Comparison of ENCODE assay signal across 8 cellular contexts in genomic region chr1:244730153-244730933, GRCh38.
DNase-seq lines count a peak whose midpoint lies in the region; ATAC-seq, FAIRE-seq and TF ChIP-seq lines count a peak whose summit lies in the region.

No MANE protein-coding gene starts in this region.

- H3K27me3 Mint-ChIP-seq in activated CD8-positive, alpha-beta T cell treated with anti-CD3 and anti-CD28 coated beads, Interleukin-2, amount 10 ng/mL, durations not matched to agents 7 days and 5 days (ENCODE audit: low read depth): peaks cover 4% of the 10 kb centered on the region

- H3K27ac ChIP-seq in mucosa of rectum (ENCODE audit: low read depth in 2 of 2, low read length in 2 of 2): no peak overlapping the region
- no peak overlapping the region for H3K27ac ChIP-seq in thymus (ENCODE audit: low read depth)

- peak overlapping the region; percentile 62 to 83 for H3K4me3 ChIP-seq in mucosa of rectum (ENCODE audit: low read length in 2 of 2)
- peak overlapping the region; percentile 61 for H3K4me3 ChIP-seq in thymus (ENCODE audit: low read length)

- under 1% methylated on average over 94 of the region's 94 CpGs for WGBS in thymus

- H3K9ac ChIP-seq in mucosa of rectum (ENCODE audit: low read depth in 1 of 2, low read length in 2 of 2): peak overlapping the region; percentile 37 to 47

- peaks cover 0 to 3% of the 10 kb centered on the region in 2 donors for H3K4me1 ChIP-seq in mucosa of rectum (ENCODE audit: control insufficient read depth in 2 of 2, insufficient read depth in 2 of 2, low read length in 2 of 2)
- peaks cover 8% of the 10 kb centered on the region for H3K4me1 ChIP-seq in thymus (ENCODE audit: control insufficient read depth, insufficient read depth, low read length)

- peak; percentile 81 for ATAC-seq in activated CD8-positive, alpha-beta T cell treated with anti-CD3 and anti-CD28 coated beads, Interleukin-2, amount 10 ng/mL, durations not matched to agents 7 days and 5 days

- peak overlapping the region; percentile 84 for H3K4me3 Mint-ChIP-seq in activated CD8-positive, alpha-beta T cell treated with anti-CD3 and anti-CD28 coated beads, Interleukin-2, amount 10 ng/mL, durations not matched to agents 7 days and 5 days

- H3K4me1 Mint-ChIP-seq in activated CD8-positive, alpha-beta T cell treated with anti-CD3 and anti-CD28 coated beads, Interleukin-2, amount 10 ng/mL, durations not matched to agents 7 days and 5 days (ENCODE audit: low read depth): peaks cover 29% of the 10 kb centered on the region

- POLR2A ChIA-PET in activated CD8-positive, alpha-beta T cell treated with anti-CD3 and anti-CD28 coated beads, Interleukin-2, amount 10 ng/mL, durations not matched to agents 7 days and 5 days (lab: Charles Lee): no interaction called here

- no peak for FAIRE-seq in H54 (lab: Jason Lieb, UNC)

- H3K36me3 ChIP-seq in mucosa of rectum (ENCODE audit: control insufficient read depth in 2 of 2, insufficient read depth in 2 of 2, low read length in 2 of 2): no peaks in the 10 kb centered on the region
- H3K36me3 ChIP-seq in thymus (ENCODE audit: control insufficient read depth, insufficient read depth): no peaks in the 10 kb centered on the region

- TF ChIP-seq POLR2A in H54 (IDR thresholded peaks at IDR 0.05; ENCODE audit: low read depth, low read length): no peak

- no peaks in the 10 kb centered on the region for H3K9me3 Mint-ChIP-seq in activated CD8-positive, alpha-beta T cell treated with anti-CD3 and anti-CD28 coated beads, Interleukin-2, amount 10 ng/mL, durations not matched to agents 7 days and 5 days (ENCODE audit: insufficient read depth)

- peaks cover 2% of the 10 kb centered on the region for H3K36me3 Mint-ChIP-seq in activated CD8-positive, alpha-beta T cell treated with anti-CD3 and anti-CD28 coated beads, Interleukin-2, amount 10 ng/mL, durations not matched to agents 7 days and 5 days (ENCODE audit: low read depth)

- CTCF ChIA-PET in activated CD8-positive, alpha-beta T cell treated with anti-CD3 and anti-CD28 coated beads, Interleukin-2, amount 10 ng/mL, durations not matched to agents 7 days and 5 days (lab: Charles Lee): interaction anchor here (1.0 to 1.4 kb wide), 2 partner anchors 66 to 71 kb away, joined by 3 to 6 read pairs; no protein-coding TSS in a partner anchor

- H3K27me3 ChIP-seq in mucosa of rectum (ENCODE audit: control insufficient read depth in 2 of 2, insufficient read depth in 2 of 2, low read length in 2 of 2) (peaks cover 0 to 4% of the 10 kb centered on the region in 2 donors), thymus (ENCODE audit: control insufficient read depth, insufficient read depth) (peaks cover 2% of the 10 kb centered on the region)

- H3K9me3 ChIP-seq in mucosa of rectum (ENCODE audit: control insufficient read depth in 2 of 2, low read length in 2 of 2) (no peaks in the 10 kb centered on the region), thymus (ENCODE audit: control insufficient read depth) (no peaks in the 10 kb centered on the region)

- H3K27ac Mint-ChIP-seq in activated CD8-positive, alpha-beta T cell treated with anti-CD3 and anti-CD28 coated beads, Interleukin-2, amount 10 ng/mL, durations not matched to agents 7 days and 5 days: peak overlapping the region; percentile 80

- DNase-seq in DMS79 treated with DMSO at 0.1 percent for 48 hours (lab: John Stamatoyannopoulos, UW) (peak; percentile 31), HuH-7.5 (ENCODE audit: low spot score) (peak; percentile 52), fibroblast of gingiva (ENCODE audit: low read depth) (peak; percentile 53), H54 (ENCODE audit: insufficient read length, low spot score) (no peak), D341Med (ENCODE audit: low spot score) (no peak)
- peak; percentile 61 for DNase-seq in activated CD8-positive, alpha-beta T cell treated with anti-CD3 and anti-CD28 coated beads, Interleukin-2, amount 10 ng/mL, durations not matched to agents 7 days and 5 days

Comparison
In these comparisons a context has a peak if more than half of its experiments do, and no peak if none do; other contexts are left out.
1. DNase-seq: peak in DMS79 treated with DMSO at 0.1 percent for 48 hours (single experiment), HuH-7.5 (single experiment), activated CD8-positive, alpha-beta T cell treated with anti-CD3 and anti-CD28 coated beads, Interleukin-2, amount 10 ng/mL, durations not matched to agents 7 days and 5 days (single experiment) and fibroblast of gingiva (single experiment); none in H54 (single experiment) and D341Med (single experiment).